In genomic region chr10:34241226-34242000, GRCh38 we compare ENCODE assay signal across 35 cellular contexts.
A peak's percentile ranks its signal among the peaks of the same experiment; 100 is the strongest.
DNase-seq lines count a peak whose midpoint lies in the region; ATAC-seq, FAIRE-seq and TF ChIP-seq lines count a peak whose summit lies in the region.
"Had no signal": no experiment of that assay in that cellular context is flagged by ENCODE, and none has a peak within 500 bp of the region (broad histone marks: within the 10 kb centered on the region; RNA-seq: fewer than 3 reads in every experiment).

No MANE protein-coding gene starts in this region.

- H3K9me3 Mint-ChIP-seq in immature natural killer cell: no peaks in the 10 kb centered on the region
- H3K9me3 Mint-ChIP-seq: activated CD4-positive, alpha-beta memory T cell treated with anti-CD3 and anti-CD28 coated beads, Interleukin-2, amount 10 ng/mL, durations not matched to agents 7 days and 5 days; activated naive CD4-positive, alpha-beta T cell treated with anti-CD3 and anti-CD28 coated beads for 36 hours; activated T-helper 1 cell treated with anti-CD3 and anti-CD28 coated beads, Interleukin-12 subunit alpha, Interleukin-12 subunit beta, Interleukin-2, Interleukin-4 antibody, amounts not matched to agents 30 ng/mL and 10 ng/mL and 1 ng/mL, durations not matched to agents 14 hours and 24 hours and 36 hours had no signal

- H3K79me1 ChIP-seq in neuronal stem cell (ENCODE audit: low read depth, low read length): no peaks in the 10 kb centered on the region

- no peak overlapping the region for H3K4me2 ChIP-seq in A549
- H3K4me2 ChIP-seq in neuronal stem cell (ENCODE audit: insufficient read depth, low read length, poor library complexity, severe bottlenecking): no peak overlapping the region
- H3K4me2 ChIP-seq: smooth muscle cell had no signal

- H3K27me3 Mint-ChIP-seq in immature natural killer cell (ENCODE audit: low read depth in 3 of 3): peaks cover 2 to 6% (median 3%) of the 10 kb centered on the region in 3 donors
- H3K27me3 Mint-ChIP-seq: CD8-positive, alpha-beta memory T cell had no signal

- no peak overlapping the region for H4K91ac ChIP-seq in neuronal stem cell (ENCODE audit: low read depth, low read length, poor library complexity)

- H3K36me3 ChIP-seq in neuronal stem cell (replicated peaks in 1 of 2; ENCODE audit: control insufficient read depth in 2 of 2, insufficient read depth in 2 of 2, low read length in 2 of 2): no peaks in the 10 kb centered on the region
- H3K36me3 ChIP-seq: adrenal gland, esophagus muscularis mucosa, tibial nerve had no signal

- no peak overlapping the region for H3K14ac ChIP-seq in neuronal stem cell (ENCODE audit: low read length)

- no peak overlapping the region for H3K9ac ChIP-seq in neuronal stem cell (ENCODE audit: low read depth, low read length, poor library complexity)
- H3K9ac ChIP-seq: parathyroid adenoma had no signal

- H3K9me3 ChIP-seq in A549 (no peaks in the 10 kb centered on the region), neuronal stem cell (replicated peaks in 1 of 2; ENCODE audit: control insufficient read depth in 2 of 2, insufficient read depth in 1 of 2, low read depth in 1 of 2, low read length in 2 of 2) (peaks cover 2 to 5% of the 10 kb centered on the region in 2 donors)
- H3K9me3 ChIP-seq: adrenal gland, body of pancreas, esophagus muscularis mucosa, tibial nerve had no signal

- no peaks in the 10 kb centered on the region for H3K4me1 Mint-ChIP-seq in immature natural killer cell
- H3K4me1 Mint-ChIP-seq: activated CD4-positive, alpha-beta memory T cell treated with anti-CD3 and anti-CD28 coated beads, Interleukin-2, amount 10 ng/mL, durations not matched to agents 7 days and 5 days; CD8-positive, alpha-beta memory T cell had no signal

- H2AK5ac ChIP-seq in neuronal stem cell (ENCODE audit: low read depth, low read length): no peak overlapping the region

- H3K27me3 ChIP-seq in neuronal stem cell (ENCODE audit: control insufficient read depth in 3 of 3, insufficient read depth in 3 of 3, low read depth in 1 of 3, low read length in 3 of 3): peaks cover 0 to 2% (median 0%) of the 10 kb centered on the region in 3 experiments
- H3K27me3 ChIP-seq: adrenal gland, body of pancreas, esophagus muscularis mucosa, tibial nerve had no signal

- no peak overlapping the region for H3K4ac ChIP-seq in neuronal stem cell (ENCODE audit: low read length)

- WGBS in A549 (ENCODE audit: missing lambda C conversion rate): 87% methylated on average over 9 of the region's 10 CpGs
- no CpG with 5 or more reads among the region's 10 CpGs for WGBS in neuronal stem cell (ENCODE audit: extremely low coverage in 2 of 2, insufficient read length in 2 of 2, insufficient replicate concordance in 1 of 2), 2 donors

- H3K36me3 Mint-ChIP-seq in immature natural killer cell: no peaks in the 10 kb centered on the region
- H3K36me3 Mint-ChIP-seq: CD8-positive, alpha-beta memory T cell had no signal

- H2BK15ac ChIP-seq in neuronal stem cell (ENCODE audit: low read length): no peak overlapping the region

- no peak overlapping the region for H3K4me3 ChIP-seq in A549
- no peak overlapping the region for H3K4me3 ChIP-seq in fibroblast of mammary gland (ENCODE audit: control insufficient read depth, low read depth, low read length)
- no peak overlapping the region for H3K4me3 ChIP-seq in neuronal stem cell (ENCODE audit: low read length in 2 of 2)
- H3K4me3 ChIP-seq: adrenal gland, body of pancreas, esophagus muscularis mucosa, smooth muscle cell, tibial nerve had no signal

- CTCF ChIA-PET in A549 (lab: Yijun Ruan, JAX): interaction anchor here (0.9 kb wide), 1 partner anchor 9 kb away, joined by 3 read pairs; no protein-coding TSS in a partner anchor

- peak overlapping the region; percentile 58 for H3K18ac ChIP-seq in neuronal stem cell (ENCODE audit: low read length)

- H2BK120ac ChIP-seq in neuronal stem cell (ENCODE audit: low read depth, low read length): no peak overlapping the region

- H3K4me3 Mint-ChIP-seq in immature natural killer cell: no peak overlapping the region
- H3K4me3 Mint-ChIP-seq: activated CD4-positive, alpha-beta memory T cell treated with anti-CD3 and anti-CD28 coated beads, Interleukin-2, amount 10 ng/mL, durations not matched to agents 7 days and 5 days; activated naive CD4-positive, alpha-beta T cell treated with anti-CD3 and anti-CD28 coated beads for 36 hours; activated T-helper 1 cell treated with anti-CD3 and anti-CD28 coated beads, Interleukin-12 subunit alpha, Interleukin-12 subunit beta, Interleukin-2, Interleukin-4 antibody, amounts not matched to agents 30 ng/mL and 10 ng/mL and 1 ng/mL, durations not matched to agents 14 hours and 24 hours and 36 hours; CD8-positive, alpha-beta memory T cell had no signal

- H3K23ac ChIP-seq in neuronal stem cell (ENCODE audit: low read depth, low read length, poor library complexity): peak overlapping the region; percentile 36

- TF ChIP-seq CTCF in A549 (IDR thresholded peaks at IDR 0.05) (no peak), fibroblast of mammary gland (conservative IDR thresholded peaks at IDR 0.05; ENCODE audit: control insufficient read depth, insufficient read depth, low read depth, low read length) (no peak)

- no peak overlapping the region for H4K8ac ChIP-seq in neuronal stem cell (ENCODE audit: low read depth, low read length)

- no peak overlapping the region for H2AFZ ChIP-seq in neuronal stem cell (ENCODE audit: low read length)
- H2AFZ ChIP-seq: parathyroid adenoma had no signal

- no peak for TF ChIP-seq POLR2A in A549 (IDR thresholded peaks at IDR 0.05; ENCODE audit: low read length)

- no peak for ATAC-seq in A549
- ATAC-seq: body of pancreas, left colon, Panc1 had no signal

- peak overlapping the region in 1 of 2 experiments; percentile 54; a peak in 1 of 6 replicates for H3K27ac ChIP-seq in A549
- H3K27ac ChIP-seq in neuronal stem cell (replicated peaks; ENCODE audit: low read length): no peak overlapping the region
- H3K27ac ChIP-seq: body of pancreas, esophagus muscularis mucosa, parathyroid adenoma, tibial nerve had no signal

- TF ChIP-seq EP300 in A549 (IDR thresholded peaks at IDR 0.05): no peak

- H2BK12ac ChIP-seq in neuronal stem cell (ENCODE audit: low read length): no peak overlapping the region

- FAIRE-seq in A549 (lab: Jason Lieb, UNC) (peak; percentile 39), HTR-8/SVneo (lab: Jason Lieb, UNC) (peak; percentile 83)
- FAIRE-seq: GM12892 had no signal

- no peak overlapping the region for H2BK5ac ChIP-seq in neuronal stem cell (ENCODE audit: low read length)

- no peak for DNase-seq in A549 (ENCODE audit: low read depth in 1 of 2, low spot score in 1 of 2)
- no peak for DNase-seq in HTR-8/SVneo (ENCODE audit: insufficient read length, low spot score)
- DNase-seq in fibroblast of mammary gland (ENCODE audit: low read depth): peak; percentile 76
- no peak for DNase-seq in neuronal stem cell (ENCODE audit: low spot score)
- no peak for DNase-seq in effector CD8-positive, alpha-beta T cell (lab: John Stamatoyannopoulos, UW)
- DNase-seq in immature natural killer cell: no peak
- DNase-seq in activated CD4-positive, alpha-beta T cell treated with anti-CD3 and anti-CD28 coated beads, Interleukin-2, amount 50 U/mL, for 1 hour: no peak
- DNase-seq in HT-29 (ENCODE audit: low spot score): no peak
- DNase-seq: 8988T; activated CD4-positive, alpha-beta memory T cell treated with anti-CD3 and anti-CD28 coated beads, Interleukin-2, amount 10 ng/mL, durations not matched to agents 7 days and 5 days; activated CD4-positive, alpha-beta T cell treated with anti-CD3 and anti-CD28 coated beads for 1 hour; activated CD8-positive, alpha-beta memory T cell treated with anti-CD3 and anti-CD28 coated beads, Interleukin-2, amount 50 U/mL, for 48 hours; activated naive CD4-positive, alpha-beta T cell treated with anti-CD3 and anti-CD28 coated beads for 36 hours; adrenal gland; body of pancreas; CD8-positive, alpha-beta memory T cell; cerebellar nuclear complex; dermis blood vessel endothelial cell; DMS 273 treated with DMSO at 0.1 percent for 48 hours; EL; hypothalamus; IMR-90; left colon; NCI-H146; NCI-H345; NCI-H748 treated with DMSO at 0.1 percent for 48 hours; SHP77 treated with DMSO at 0.1 percent for 48 hours; stimulated activated CD4-positive, alpha-beta T cell treated with anti-CD3 and anti-CD28 coated beads, Interleukin-2, amount 100 ng/mL, for 24 hours had no signal

- H3K4me1 ChIP-seq in A549 (peaks cover 7% of the 10 kb centered on the region; the same call in 1 of the 3 replicates), neuronal stem cell (ENCODE audit: control insufficient read depth in 2 of 2, insufficient read depth in 1 of 2, low read depth in 1 of 2, low read length in 2 of 2) (peaks cover 5 to 14% of the 10 kb centered on the region in 2 donors)
- H3K4me1 ChIP-seq: body of pancreas, parathyroid adenoma had no signal

- peak overlapping the region in 1 of 6 donors; percentile 17 for H3K27ac Mint-ChIP-seq in immature natural killer cell
- H3K27ac Mint-ChIP-seq: activated CD4-positive, alpha-beta memory T cell treated with anti-CD3 and anti-CD28 coated beads, Interleukin-2, amount 10 ng/mL, durations not matched to agents 7 days and 5 days; activated naive CD4-positive, alpha-beta T cell treated with anti-CD3 and anti-CD28 coated beads for 36 hours; activated T-helper 1 cell treated with anti-CD3 and anti-CD28 coated beads, Interleukin-12 subunit alpha, Interleukin-12 subunit beta, Interleukin-2, Interleukin-4 antibody, amounts not matched to agents 30 ng/mL and 10 ng/mL and 1 ng/mL, durations not matched to agents 14 hours and 24 hours and 36 hours; CD8-positive, alpha-beta memory T cell had no signal

- TF ChIP-seq RAD21 in A549 (conservative IDR thresholded peaks at IDR 0.05 in 1 of 2, IDR thresholded peaks at IDR 0.05 in 1 of 2): no peak

- POLR2A ChIA-PET in A549 (lab: Yijun Ruan, JAX): interaction anchor here (0.6 kb wide), 1 partner anchor 923 kb away, joined by 3 read pairs; no protein-coding TSS in a partner anchor

TF ChIP-seq in A549, 52 proteins besides CTCF, POLR2A, EP300 and RAD21:
- no peak for TF ChIP-seq MAZ (IDR thresholded peaks at IDR 0.05; ENCODE audit: borderline replicate concordance, low read depth, low read length)
- TF ChIP-seq JUNB (IDR thresholded peaks at IDR 0.05): no peak
- no peak for TF ChIP-seq ZSCAN20 (CRISPR knock-in tag; IDR thresholded peaks at IDR 0.05)
